ENCODE assay signal across 9 cellular contexts in the genomic region with DNA sequence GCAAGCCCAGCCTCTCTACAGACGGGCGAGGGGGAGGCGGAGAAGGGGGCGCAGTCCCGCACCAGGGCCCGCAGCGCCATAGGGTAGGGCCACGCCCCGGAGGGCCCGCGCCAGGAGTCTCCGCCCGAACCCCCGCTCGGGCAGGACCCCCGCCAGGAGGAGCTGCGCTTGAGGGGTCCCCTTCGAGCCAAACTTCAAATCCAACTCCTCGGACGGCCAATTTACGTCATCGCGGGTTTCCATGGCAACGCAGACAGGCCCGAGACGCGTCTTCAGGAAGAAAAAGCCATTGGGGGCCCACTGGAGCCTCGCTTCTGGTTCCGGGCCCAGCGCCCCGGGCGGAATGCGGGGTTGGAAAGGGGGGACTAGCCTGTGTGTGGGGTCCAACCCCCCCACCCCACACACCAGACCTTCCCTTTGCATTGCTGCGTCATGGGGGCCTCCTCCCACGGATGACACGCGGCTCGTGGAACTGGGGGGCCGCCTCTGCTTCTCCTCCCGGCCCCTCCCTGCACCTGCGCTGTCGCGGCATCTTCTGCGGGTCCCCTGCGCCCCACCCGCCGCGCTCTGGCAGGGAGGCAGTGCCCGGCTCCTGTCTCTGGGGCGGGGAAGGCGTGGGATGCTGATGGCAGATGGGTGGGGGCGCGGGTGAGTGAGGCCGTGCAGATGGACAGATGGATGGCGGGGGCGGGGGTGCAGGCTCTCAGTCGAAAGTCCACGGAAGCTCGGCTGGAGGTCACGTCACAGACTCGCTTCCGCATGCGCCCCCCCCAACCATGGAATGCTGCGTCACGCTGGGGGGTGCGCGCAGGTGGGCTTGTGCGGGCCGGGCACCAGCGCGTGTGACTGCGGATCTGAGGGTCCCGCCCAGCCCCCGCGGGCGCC. TPM values are rescaled to one million over a fixed set of nuclear protein-coding genes. Genes with fewer than 3 reads are reported as not detected.
DNase-seq lines count a peak whose midpoint lies in the region; ATAC-seq, FAIRE-seq and TF ChIP-seq lines count a peak whose summit lies in the region.
"Had no signal": no experiment of that assay in that cellular context is flagged by ENCODE, and none has a peak within 500 bp of the region (broad histone marks: within the 10 kb centered on the region; RNA-seq: fewer than 3 reads in every experiment).

No MANE protein-coding gene starts in this region.

- no peak for TF ChIP-seq EP300 in A549 (IDR thresholded peaks at IDR 0.05)

- DNase-seq in A549 (ENCODE audit: low read depth in 1 of 2, low spot score in 1 of 2) = peak; percentile 63 to 80
- DNase-seq in activated T-cell treated with anti-CD3 and anti-CD28 coated beads for 24 hours (ENCODE audit: low read depth) = peak; percentile 66
- DNase-seq in endodermal cell = peak; percentile 84
- peak; percentile 58 for DNase-seq in stimulated activated CD8-positive, alpha-beta memory T cell treated with anti-CD3 and anti-CD28 coated beads, Interleukin-4, amount 100 ng/mL, for 24 hours (ENCODE audit: low read depth)

- H3K27me3 ChIP-seq in endodermal cell (ENCODE audit: control insufficient read depth, insufficient read depth, low read length, poor library complexity, severe bottlenecking) (peaks cover 97% of the 10 kb centered on the region), mucosa of rectum (ENCODE audit: control insufficient read depth in 2 of 2, insufficient read depth in 2 of 2, low read length in 2 of 2) (peaks cover 34 to 59% of the 10 kb centered on the region in 2 donors)

- H3K4me1 Mint-ChIP-seq in endodermal cell = no peaks in the 10 kb centered on the region

- peak overlapping the region; percentile 58 for H3K4me3 ChIP-seq in A549
- H3K4me3 ChIP-seq in endodermal cell (ENCODE audit: low read length) = peak overlapping the region; percentile 40
- peak overlapping the region; percentile 30 to 41 for H3K4me3 ChIP-seq in mucosa of rectum (ENCODE audit: low read length in 2 of 2)

- no peak for TF ChIP-seq POLR2A in A549 (IDR thresholded peaks at IDR 0.05; ENCODE audit: low read length)

- TF ChIP-seq RAD21 in A549 (conservative IDR thresholded peaks at IDR 0.05 in 1 of 2, IDR thresholded peaks at IDR 0.05 in 1 of 2) = no peak

- POLR2A ChIA-PET in A549 (lab: Yijun Ruan, JAX) = no interaction called here

- no peak for TF ChIP-seq CTCF in A549 (IDR thresholded peaks at IDR 0.05)
- no peak for TF ChIP-seq CTCF in endodermal cell (conservative IDR thresholded peaks at IDR 0.05)

- H3K27ac ChIP-seq in A549 (peak overlapping the region; percentile 55 to 85; a peak in 5 of 6 replicates), endodermal cell (ENCODE audit: low read depth, low read length) (no peak overlapping the region), mucosa of rectum (ENCODE audit: low read depth in 2 of 2, low read length in 2 of 2) (no peak overlapping the region)
- H3K27ac ChIP-seq: epithelial cell of prostate had no signal

- ATAC-seq in A549 (peak; percentile 44 to 79), HG03432 (IDR thresholded peaks at IDR 0.05; ENCODE audit: unreplicated experiment) (peak; percentile 53), HG03139 (IDR thresholded peaks at IDR 0.05; ENCODE audit: unreplicated experiment) (no peak), GM18502 (IDR thresholded peaks at IDR 0.05; ENCODE audit: poor library complexity, unreplicated experiment) (no peak)

- no peak overlapping the region for H3K27ac Mint-ChIP-seq in endodermal cell

- peaks cover 5% of the 10 kb centered on the region for H3K9me3 Mint-ChIP-seq in endodermal cell

- no peaks in the 10 kb centered on the region for H3K9me3 ChIP-seq in A549
- H3K9me3 ChIP-seq in endodermal cell (ENCODE audit: control insufficient read depth, low read length) = peaks cover 11% of the 10 kb centered on the region
- no peaks in the 10 kb centered on the region for H3K9me3 ChIP-seq in mucosa of rectum (ENCODE audit: control insufficient read depth in 2 of 2, low read length in 2 of 2)

- H3K4me1 ChIP-seq in A549 = peaks cover 22% of the 10 kb centered on the region
- no peaks in the 10 kb centered on the region for H3K4me1 ChIP-seq in endodermal cell (ENCODE audit: control insufficient read depth, insufficient read depth, low read length)
- H3K4me1 ChIP-seq in mucosa of rectum (ENCODE audit: control insufficient read depth in 2 of 2, insufficient read depth in 2 of 2, low read length in 2 of 2) = peaks cover 0 to 7% of the 10 kb centered on the region in 2 donors

- FAIRE-seq in A549 (lab: Jason Lieb, UNC) = no peak

- H3K9ac ChIP-seq in endodermal cell (ENCODE audit: extremely low read depth, low read length, poor library complexity, severe bottlenecking) = no peak overlapping the region
- peak overlapping the region in 1 of 2 donors; percentile 24 for H3K9ac ChIP-seq in mucosa of rectum (ENCODE audit: low read depth in 1 of 2, low read length in 2 of 2)

- peaks cover 33% of the 10 kb centered on the region for H3K27me3 Mint-ChIP-seq in endodermal cell (ENCODE audit: insufficient read depth)

- H3K36me3 Mint-ChIP-seq in endodermal cell (ENCODE audit: low read depth) = no peaks in the 10 kb centered on the region

- peak overlapping the region; percentile 40 for H3K4me3 Mint-ChIP-seq in endodermal cell

- WGBS in A549 (ENCODE audit: missing lambda C conversion rate) = 1% methylated on average over 48 of the region's 76 CpGs
- WGBS in endodermal cell (ENCODE audit: insufficient coverage in 1 of 2, insufficient read length in 1 of 2), 2 experiments = 4 to 12% methylated on average over 15 to 76 of the region's 76 CpGs

- CTCF ChIA-PET in A549 (lab: Yijun Ruan, JAX) = interaction anchor here (1.2 to 1.3 kb wide), 2 partner anchors 16 to 35 kb away, joined by 3 read pairs; no protein-coding TSS in a partner anchor

- no peaks in the 10 kb centered on the region for H3K36me3 ChIP-seq in endodermal cell (ENCODE audit: control insufficient read depth, insufficient read depth, low read length)
- no peaks in the 10 kb centered on the region for H3K36me3 ChIP-seq in mucosa of rectum (ENCODE audit: control insufficient read depth in 2 of 2, insufficient read depth in 2 of 2, low read length in 2 of 2)

- H3K4me2 ChIP-seq in A549 = peak overlapping the region; percentile 97

TF ChIP-seq in A549, 52 proteins besides CTCF, POLR2A, EP300 and RAD21 (continues in another document):
- TF ChIP-seq EHF (CRISPR knock-in tag; IDR thresholded peaks at IDR 0.05) (no peak), ZSCAN20 (CRISPR knock-in tag; IDR thresholded peaks at IDR 0.05) (no peak), PHF8 (IDR thresholded peaks at IDR 0.05; ENCODE audit: borderline replicate concordance, low read depth) (no peak), RNF2 (IDR thresholded peaks at IDR 0.05; ENCODE audit: borderline replicate concordance, low read depth) (peak; percentile 19; the same call in 1 of the 2 replicates)
- TF ChIP-seq, protein P1, sequence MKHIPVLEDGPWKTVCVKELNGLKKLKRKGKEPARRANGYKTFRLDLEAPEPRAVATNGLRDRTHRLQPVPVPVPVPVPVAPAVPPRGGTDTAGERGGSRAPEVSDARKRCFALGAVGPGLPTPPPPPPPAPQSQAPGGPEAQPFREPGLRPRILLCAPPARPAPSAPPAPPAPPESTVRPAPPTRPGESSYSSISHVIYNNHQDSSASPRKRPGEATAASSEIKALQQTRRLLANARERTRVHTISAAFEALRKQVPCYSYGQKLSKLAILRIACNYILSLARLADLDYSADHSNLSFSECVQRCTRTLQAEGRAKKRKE (CRISPR knock-in tag; IDR thresholded peaks at IDR 0.05; ENCODE audit: low read depth) = no peak

RNA-seq across cellular contexts. Expression of a gene that starts 1.2 kb away (rescaled TPM):
- polyA plus RNA-seq in A549 (2011; rRNA removed) (0.28 and 0.30 TPM in 2 replicates), A549 (2017; fragmentation: RNase III; extraction: RNeasy Plus Mini Kit Qiagen cat#74134 plus additional on column Dnase treatment) (0.63 to 0.89 TPM (median 0.73 TPM) in 3 replicates)
- 0.46 and 0.88 TPM in 2 replicates for polyA plus RNA-seq in A549 (2012; cell fraction: cytosol; rRNA removed)
- 1.0 and 1.3 TPM in 2 replicates for polyA plus RNA-seq in A549 (2012; cell fraction: nucleus; rRNA removed)
- polyA minus RNA-seq in A549 (2011; rRNA and poly(A)+ RNA removed) = 0.34 and 0.62 TPM in 2 replicates
- total RNA-seq in endodermal cell = 1 to 10 TPM in 1 of 2 donors, under 1 TPM in 1; 0.75 to 1.3 TPM
- 1.5 TPM for polyA plus RNA-seq in endodermal cell (2013, experiment 1 of 2)
- polyA plus RNA-seq in endodermal cell (2013, experiment 2 of 2) = 1.4 TPM

RNA-seq across cellular contexts. Expression of a gene that starts 11.7 kb away (rescaled TPM):
- 0.13 TPM in 1 of 2 replicates, not detected in the other for polyA plus RNA-seq in A549 (2011; rRNA removed)
- polyA plus RNA-seq in A549 (2012; cell fraction: cytosol; rRNA removed) = not detected in 2 replicates
- polyA plus RNA-seq in A549 (2012; cell fraction: nucleus; rRNA removed) = not detected in 2 replicates
- not detected in 3 replicates for polyA plus RNA-seq in A549 (2017; fragmentation: RNase III; extraction: RNeasy Plus Mini Kit Qiagen cat#74134 plus additional on column Dnase treatment)
- not detected in 2 replicates for polyA minus RNA-seq in A549 (2011; rRNA and poly(A)+ RNA removed)
- not detected for total RNA-seq in endodermal cell
- polyA plus RNA-seq in endodermal cell (2013, experiment 1 of 2) = not detected
- polyA plus RNA-seq in endodermal cell (2013, experiment 2 of 2) = not detected

RNA-seq across cellular contexts. Expression of a gene that starts 22.3 kb away (rescaled TPM):
- polyA plus RNA-seq in A549 (2011; rRNA removed) (7.6 and 8.1 TPM in 2 replicates), A549 (2017; fragmentation: RNase III; extraction: RNeasy Plus Mini Kit Qiagen cat#74134 plus additional on column Dnase treatment) (6.5 to 8.7 TPM (median 6.8 TPM) in 3 replicates)
- polyA plus RNA-seq in A549 (2012; cell fraction: cytosol; rRNA removed) = 17.8 and 19.7 TPM in 2 replicates
- polyA plus RNA-seq in A549 (2012; cell fraction: nucleus; rRNA removed) = 11.7 and 11.9 TPM in 2 replicates
- polyA minus RNA-seq in A549 (2011; rRNA and poly(A)+ RNA removed) = 2.0 and 2.8 TPM in 2 replicates
- total RNA-seq in endodermal cell = 10 to 100 TPM; 81.0 to 83.9 TPM
- polyA plus RNA-seq in endodermal cell (2013, experiment 1 of 2) = 25.6 TPM
- 26.4 TPM for polyA plus RNA-seq in endodermal cell (2013, experiment 2 of 2)

RNA-seq across cellular contexts. Expression of a gene that starts 26.8 kb away (rescaled TPM):
- polyA plus RNA-seq in A549 (2011; rRNA removed) = 39.4 and 40.2 TPM in 2 replicates
- polyA plus RNA-seq in A549 (2012; cell fraction: cytosol; rRNA removed) = 95.1 and 97.8 TPM in 2 replicates
- 61.6 and 72.9 TPM in 2 replicates for polyA plus RNA-seq in A549 (2012; cell fraction: nucleus; rRNA removed)
- 41.1 to 43.6 TPM (median 41.7 TPM) in 3 replicates for polyA plus RNA-seq in A549 (2017; fragmentation: RNase III; extraction: RNeasy Plus Mini Kit Qiagen cat#74134 plus additional on column Dnase treatment)
- polyA minus RNA-seq in A549 (2011; rRNA and poly(A)+ RNA removed) = 22.7 and 23.3 TPM in 2 replicates
- total RNA-seq in endodermal cell = 10 to 100 TPM; 48.1 to 57.6 TPM
- polyA plus RNA-seq in endodermal cell (2013, experiment 1 of 2) = 30.8 TPM
- polyA plus RNA-seq in endodermal cell (2013, experiment 2 of 2) = 30.8 TPM

RNA-seq across cellular contexts. Expression of a gene that starts 26.8 kb away (rescaled TPM):
- polyA plus RNA-seq in A549 (2011; rRNA removed) (44.5 and 44.9 TPM in 2 replicates), A549 (2017; fragmentation: RNase III; extraction: RNeasy Plus Mini Kit Qiagen cat#74134 plus additional on column Dnase treatment) (32.5 to 35.0 TPM (median 33.6 TPM) in 3 replicates)
- polyA plus RNA-seq in A549 (2012; cell fraction: cytosol; rRNA removed) = 35.7 and 43.6 TPM in 2 replicates
- 68.0 and 91.7 TPM in 2 replicates for polyA plus RNA-seq in A549 (2012; cell fraction: nucleus; rRNA removed)
- 57.5 and 75.3 TPM in 2 replicates for polyA minus RNA-seq in A549 (2011; rRNA and poly(A)+ RNA removed)
- 10 to 100 TPM; 52.8 to 63.0 TPM for total RNA-seq in endodermal cell
- 51.3 TPM for polyA plus RNA-seq in endodermal cell (2013, experiment 1 of 2)
- polyA plus RNA-seq in endodermal cell (2013, experiment 2 of 2) = 46.4 TPM

Comparison
In these comparisons a context has a peak if more than half of its experiments do, and no peak if none do; other contexts are left out.
1. ATAC-seq: peak in A549 (2 of 2) and HG03432 (single experiment); none in HG03139 (single experiment) and GM18502 (single experiment).
2. H3K27ac ChIP-seq: peak in A549 (2 of 2); none in endodermal cell (single experiment) and mucosa of rectum (0 of 2).
3. Peak in every context shown above with its lines, with median percentiles within 50 percentile points of each other: DNase-seq and H3K4me3 ChIP-seq.